In the genomic region with DNA sequence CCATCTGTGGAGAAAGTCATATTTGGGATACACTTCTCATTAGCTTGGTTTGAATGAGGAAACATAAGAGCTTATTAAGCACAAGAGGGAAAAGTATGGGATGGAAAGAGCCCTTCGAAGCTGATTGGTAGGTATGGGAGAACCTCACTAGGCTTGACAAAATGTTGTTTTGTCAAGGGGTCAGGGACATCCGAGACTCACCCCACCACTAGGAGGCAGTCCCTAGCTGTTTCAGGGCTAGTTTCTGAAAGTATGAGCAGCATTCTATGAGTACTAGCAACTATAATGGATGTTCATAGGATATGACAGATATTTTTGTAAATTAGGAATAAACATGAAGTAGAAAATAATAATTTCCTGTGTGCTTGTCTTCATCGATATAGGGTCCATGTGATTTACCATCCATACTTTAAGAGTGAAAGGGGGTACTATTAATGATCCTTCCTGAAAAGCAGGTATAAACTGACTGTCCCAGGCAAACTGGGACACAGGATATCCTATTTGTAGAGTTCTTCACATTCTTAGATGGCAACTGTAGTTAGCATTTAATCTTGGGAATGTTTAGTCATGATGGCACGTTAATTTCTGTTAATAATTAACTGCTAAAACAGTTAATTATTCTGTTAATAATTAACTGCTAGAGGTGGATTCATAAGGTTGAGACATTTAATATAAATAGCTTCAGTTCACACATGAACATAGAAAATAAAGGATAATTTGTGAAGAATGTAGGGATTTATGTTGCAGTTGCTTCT, we compare ENCODE assay signal across 8 cellular contexts.
DNase-seq lines count a peak whose midpoint lies in the region; ATAC-seq and TF ChIP-seq lines count a peak whose summit lies in the region.
"Had no signal": no experiment of that assay in that cellular context is flagged by ENCODE, and none has a peak within 500 bp of the region (broad histone marks: within the 10 kb centered on the region; RNA-seq: fewer than 3 reads in every experiment).

No MANE protein-coding gene starts in this region.

- POLR2A ChIA-PET in HEK293T (lab: Yijun Ruan, JAX) = no interaction called here

- CTCF ChIA-PET in HEK293T (lab: Yijun Ruan, JAX) = no interaction called here

- no peak for ATAC-seq in HG03097 (IDR thresholded peaks at IDR 0.05; ENCODE audit: low FRiP score, unreplicated experiment)

- DNase-seq in ELF-1 (ENCODE audit: low read depth, low spot score) (peak; percentile 50), HEK293T (ENCODE audit: extremely low spot score) (peak; percentile 28), SW480 (ENCODE audit: low spot score) (peak; percentile 53), left kidney (ENCODE audit: low read depth, low spot score) (peak; percentile 37), NCI-H2171 (lab: John Stamatoyannopoulos, UW) (no peak)
- DNase-seq in activated CD8-positive, alpha-beta memory T cell treated with anti-CD3 and anti-CD28 coated beads for 24 hours = no peak
- DNase-seq: activated CD4-positive, alpha-beta T cell treated with anti-CD3 and anti-CD28 coated beads, Interleukin-2, amount 10 ng/mL, durations not matched to agents 24 days and 14 days had no signal

TF ChIP-seq in HEK293T, 16 proteins besides CTCF, POLR2A, EP300 and RAD21:
- TF ChIP-seq, protein P1, sequence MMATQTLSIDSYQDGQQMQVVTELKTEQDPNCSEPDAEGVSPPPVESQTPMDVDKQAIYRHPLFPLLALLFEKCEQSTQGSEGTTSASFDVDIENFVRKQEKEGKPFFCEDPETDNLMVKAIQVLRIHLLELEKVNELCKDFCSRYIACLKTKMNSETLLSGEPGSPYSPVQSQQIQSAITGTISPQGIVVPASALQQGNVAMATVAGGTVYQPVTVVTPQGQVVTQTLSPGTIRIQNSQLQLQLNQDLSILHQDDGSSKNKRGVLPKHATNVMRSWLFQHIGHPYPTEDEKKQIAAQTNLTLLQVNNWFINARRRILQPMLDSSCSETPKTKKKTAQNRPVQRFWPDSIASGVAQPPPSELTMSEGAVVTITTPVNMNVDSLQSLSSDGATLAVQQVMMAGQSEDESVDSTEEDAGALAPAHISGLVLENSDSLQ (IDR thresholded peaks at IDR 0.05) = no peak
- TF ChIP-seq CTBP1 (IDR thresholded peaks at IDR 0.05; ENCODE audit: borderline replicate concordance) = no peak
- TF ChIP-seq ELF4 (IDR thresholded peaks at IDR 0.05) = no peak
- no peak for TF ChIP-seq NFRKB (IDR thresholded peaks at IDR 0.05)
- TF ChIP-seq LEF1 (IDR thresholded peaks at IDR 0.05; ENCODE audit: borderline replicate concordance) = no peak
- TF ChIP-seq FOXA1 (IDR thresholded peaks at IDR 0.05) = no peak

Comparison
In these comparisons a context has a peak if more than half of its experiments do, and no peak if none do; other contexts are left out.
1. DNase-seq: peak in ELF-1 (single experiment), HEK293T (single experiment), SW480 (single experiment) and left kidney (single experiment); none in activated CD8-positive, alpha-beta memory T cell treated with anti-CD3 and anti-CD28 coated beads for 24 hours (single experiment) and NCI-H2171 (single experiment).